Comparison of ENCODE assay signal across 8 cellular contexts in the genomic region with DNA sequence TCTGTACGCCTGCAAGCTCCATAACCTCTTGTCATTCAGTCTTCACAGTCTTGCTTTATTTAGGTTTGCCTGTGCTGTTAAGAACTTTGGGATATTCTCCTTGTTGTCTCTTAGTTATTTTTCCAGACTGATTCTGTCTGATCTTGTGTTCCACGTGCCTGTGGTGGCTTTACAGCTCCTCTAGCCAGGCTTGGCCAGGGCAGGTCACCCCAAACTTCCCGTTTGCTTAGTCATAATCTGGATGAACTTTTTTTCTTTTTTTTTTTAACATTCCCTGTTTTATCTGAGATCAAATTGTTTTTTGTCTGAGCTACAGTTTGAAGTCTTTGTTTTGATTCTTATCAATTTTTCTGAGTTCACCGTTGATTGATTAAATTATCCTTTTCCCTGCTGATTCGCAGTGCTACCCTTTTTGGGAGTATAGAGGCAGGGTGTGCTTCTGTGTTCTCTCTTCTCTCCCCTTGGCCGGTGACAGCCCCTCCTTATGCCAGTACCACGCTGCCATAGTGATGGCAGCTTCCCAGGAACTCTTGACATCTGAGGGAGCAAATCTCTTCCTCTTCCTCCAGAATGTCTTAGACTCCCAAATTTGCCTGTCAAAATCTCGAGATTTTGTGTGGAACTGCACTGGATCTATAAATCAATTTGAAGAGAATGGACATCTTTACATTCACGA. TPM values are rescaled to one million over a fixed set of nuclear protein-coding genes. Genes with fewer than 3 reads are reported as not detected.
A peak's percentile ranks its signal among the peaks of the same experiment; 100 is the strongest.
DNase-seq lines count a peak whose midpoint lies in the region; ATAC-seq and TF ChIP-seq lines count a peak whose summit lies in the region.

No MANE protein-coding gene starts in this region.

- no TSS peak for BruUV-seq in PC-3 (replicated peaks; lab: Mats Ljungman, UMichigan)

- H3K4me1 ChIP-seq in PC-3 (ENCODE audit: insufficient read depth, low read length) (peaks cover 19% of the 10 kb centered on the region), mesendoderm (ENCODE audit: control insufficient read depth, low read depth, low read length) (no peaks in the 10 kb centered on the region)
- peaks cover 35% of the 10 kb centered on the region for H3K4me1 ChIP-seq in effector memory CD4-positive, alpha-beta T cell (ENCODE audit: control insufficient read depth, insufficient read depth, low read length, poor library complexity, severe bottlenecking)

- DNase-seq in GF-D8 (lab: John Stamatoyannopoulos, UW) (peak; percentile 9), PC-3 (peak; percentile 42), retinal pigment epithelial cell (ENCODE audit: low read depth) (peak; percentile 43), GM10266 (ENCODE audit: extremely low spot score) (no peak), NCI-H2107 treated with DMSO at 0.1 percent for 48 hours (lab: John Stamatoyannopoulos, UW; ENCODE audit: unreplicated experiment) (no peak), mesendoderm (no peak)
- no peak for DNase-seq in effector memory CD4-positive, alpha-beta T cell

- H2BK15ac ChIP-seq in mesendoderm (replicated peaks; ENCODE audit: low read depth) = no peak overlapping the region

- H2AFZ ChIP-seq in PC-3 (ENCODE audit: low read length) = no peak overlapping the region

- ATAC-seq in PC-3 (no peak; the same call in 1 of the 2 replicates), GM21423 (IDR thresholded peaks at IDR 0.05; ENCODE audit: unreplicated experiment) (no peak)

- no peaks in the 10 kb centered on the region for H3K9me2 ChIP-seq in PC-3 (replicated peaks; ENCODE audit: low read length)

- intact Hi-C loops in PC-3 (cut with micrococcal nuclease) = loop anchor here (5.0 to 10.0 kb wide), 5 partner anchors 186 to 376 kb away; a partner anchor contains a TSS

- no peak overlapping the region for H3K56ac ChIP-seq in mesendoderm (ENCODE audit: low read length)

- no peak overlapping the region for H3K4ac ChIP-seq in mesendoderm (ENCODE audit: low read depth, low read length)

- H3K27me3 ChIP-seq in PC-3 (ENCODE audit: low read length) (no peaks in the 10 kb centered on the region), mesendoderm (ENCODE audit: insufficient read depth, low read length, poor library complexity) (no peaks in the 10 kb centered on the region)
- no peaks in the 10 kb centered on the region for H3K27me3 ChIP-seq in effector memory CD4-positive, alpha-beta T cell (replicated peaks; ENCODE audit: control insufficient read depth, insufficient read depth, low read length, poor library complexity, severe bottlenecking)

- H3K4me3 ChIP-seq in PC-3 (ENCODE audit: low read length) (peak overlapping the region; percentile 69), retinal pigment epithelial cell (ENCODE audit: low read length) (no peak overlapping the region), mesendoderm (ENCODE audit: low read length) (no peak overlapping the region)
- peak overlapping the region; percentile 75 for H3K4me3 ChIP-seq in effector memory CD4-positive, alpha-beta T cell (ENCODE audit: insufficient read depth, low read depth, low read length, poor library complexity, severe bottlenecking)

- H3K79me2 ChIP-seq in PC-3 (ENCODE audit: low read length) (peaks cover 50% of the 10 kb centered on the region), mesendoderm (ENCODE audit: control insufficient read depth, insufficient read depth, low read length) (no peaks in the 10 kb centered on the region)

- POLR2A ChIA-PET in PC-3 (lab: Charles Lee; ENCODE audit: unreplicated experiment) = no interaction called here

- H3K9me3 ChIP-seq in PC-3 (ENCODE audit: low read length) = no peaks in the 10 kb centered on the region
- no peaks in the 10 kb centered on the region for H3K9me3 ChIP-seq in effector memory CD4-positive, alpha-beta T cell (ENCODE audit: control insufficient read depth, low read length)

- H2BK5ac ChIP-seq in mesendoderm (ENCODE audit: low read length) = no peak overlapping the region

- CTCF ChIA-PET in PC-3 (lab: Charles Lee) = no interaction called here

- H3K18ac ChIP-seq in mesendoderm (ENCODE audit: low read length) = no peak overlapping the region

- H3K36me3 ChIP-seq in PC-3 (ENCODE audit: low read depth, low read length) (no peaks in the 10 kb centered on the region), mesendoderm (ENCODE audit: control insufficient read depth, insufficient read depth, low read length) (no peaks in the 10 kb centered on the region)
- no peaks in the 10 kb centered on the region for H3K36me3 ChIP-seq in effector memory CD4-positive, alpha-beta T cell (ENCODE audit: control insufficient read depth, insufficient read depth, low read length)

- 0 out of 2 replicates have a peak, but pooled peaks cover under 1% of the 10 kb centered on the region for H4K20me1 ChIP-seq in PC-3 (ENCODE audit: low read length)

- H4K8ac ChIP-seq in mesendoderm (ENCODE audit: low read depth, low read length) = no peak overlapping the region

- H2BK120ac ChIP-seq in mesendoderm (ENCODE audit: low read depth, low read length) = no peak overlapping the region

- peak overlapping the region; percentile 3; the same call in 1 of the 2 replicates for H3K27ac ChIP-seq in PC-3 (ENCODE audit: low read length)
- H3K27ac ChIP-seq in effector memory CD4-positive, alpha-beta T cell (ENCODE audit: insufficient read depth, low read length, poor library complexity, severe bottlenecking) = peak overlapping the region; percentile 24
- H3K27ac ChIP-seq in mesendoderm (ENCODE audit: low read depth, low read length) = no peak overlapping the region

- no peak overlapping the region for H4K5ac ChIP-seq in mesendoderm (ENCODE audit: low read length)

- H3K9ac ChIP-seq in PC-3 (ENCODE audit: low read length) = peak overlapping the region; percentile 67; the same call in 1 of the 2 replicates
- no peak overlapping the region for H3K9ac ChIP-seq in mesendoderm (ENCODE audit: low read length)

- WGBS in mesendoderm (ENCODE audit: extremely low coverage, insufficient coverage, low lambda C conversion rate) = no CpG with 5 or more reads among the region's 9 CpGs

- TF ChIP-seq CTCF in PC-3 (conservative IDR thresholded peaks at IDR 0.05; ENCODE audit: low read depth, low read length) (no peak), retinal pigment epithelial cell (conservative IDR thresholded peaks at IDR 0.05; ENCODE audit: low read depth, low read length) (no peak), GM10266 (IDR thresholded peaks at IDR 0.05; ENCODE audit: control insufficient read depth, insufficient read depth, low read depth, missing control alignments) (no peak)

- no peaks in the 10 kb centered on the region for H3K79me1 ChIP-seq in mesendoderm (ENCODE audit: low read length)

- no peak overlapping the region for H3K23ac ChIP-seq in mesendoderm (ENCODE audit: low read length)

- H2AK5ac ChIP-seq in mesendoderm (ENCODE audit: low read length) = no peak overlapping the region

- peak overlapping the region; percentile 86 for H3K4me2 ChIP-seq in PC-3 (ENCODE audit: low read length)
- no peak overlapping the region for H3K4me2 ChIP-seq in mesendoderm (ENCODE audit: low read length)

- no peaks in the 10 kb centered on the region for H3F3A ChIP-seq in PC-3 (ENCODE audit: low read length, unreplicated experiment)

RNA-seq across cellular contexts. Expression of a gene that starts 2.5 kb away (rescaled TPM):
- 42.5 and 49.8 TPM in 2 replicates for total RNA-seq in PC-3 (2014; rRNA removed)
- 0.72 TPM for polyA plus RNA-seq in mesendoderm (2013, experiment 1 of 2)
- polyA plus RNA-seq in mesendoderm (2013, experiment 2 of 2) = 0.55 TPM

Comparison
In these comparisons a context has a peak if more than half of its experiments do, and no peak if none do; other contexts are left out.
1. DNase-seq: peak in GF-D8 (single experiment), PC-3 (single experiment) and retinal pigment epithelial cell (single experiment); none in effector memory CD4-positive, alpha-beta T cell (0 of 3), GM10266 (single experiment), NCI-H2107 treated with DMSO at 0.1 percent for 48 hours (single experiment) and mesendoderm (single experiment).
2. H3K4me3 ChIP-seq: peak in PC-3 (single experiment) and effector memory CD4-positive, alpha-beta T cell (single experiment); none in retinal pigment epithelial cell (single experiment) and mesendoderm (single experiment).